Comparison of ENCODE assay signal across 1 cellular context in genomic region chr16:68084504-68085258, GRCh38.
A peak's percentile ranks its signal among the peaks of the same experiment; 100 is the strongest.
TF ChIP-seq lines count a peak whose summit lies in the region.

No MANE protein-coding gene starts in this region.

TF ChIP-seq in HepG2, 621 proteins besides CTCF, POLR2A, EP300 and RAD21 (continued from another document and continues in another):
- TF ChIP-seq, protein P1, sequence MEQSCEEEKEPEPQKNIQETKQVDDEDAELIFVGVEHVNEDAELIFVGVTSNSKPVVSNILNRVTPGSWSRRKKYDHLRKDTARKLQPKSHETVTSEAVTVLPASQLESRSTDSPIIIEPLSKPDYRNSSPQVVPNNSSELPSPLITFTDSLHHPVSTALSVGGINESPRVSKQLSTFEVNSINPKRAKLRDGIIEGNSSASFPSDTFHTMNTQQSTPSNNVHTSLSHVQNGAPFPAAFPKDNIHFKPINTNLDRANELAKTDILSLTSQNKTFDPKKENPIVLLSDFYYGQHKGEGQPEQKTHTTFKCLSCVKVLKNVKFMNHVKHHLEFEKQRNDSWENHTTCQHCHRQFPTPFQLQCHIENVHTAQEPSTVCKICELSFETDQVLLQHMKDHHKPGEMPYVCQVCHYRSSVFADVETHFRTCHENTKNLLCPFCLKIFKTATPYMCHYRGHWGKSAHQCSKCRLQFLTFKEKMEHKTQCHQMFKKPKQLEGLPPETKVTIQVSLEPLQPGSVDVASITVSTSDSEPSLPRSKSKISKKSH (CRISPR knock-in tag; IDR thresholded peaks at IDR 0.05; ENCODE audit: borderline replicate concordance) = peak; percentile 97
- TF ChIP-seq ZNF607 (CRISPR knock-in tag; IDR thresholded peaks at IDR 0.05; ENCODE audit: borderline replicate concordance) = peak; percentile 98; the same call in 1 of the 2 replicates
- peak; percentile 82; the same call in 1 of the 2 replicates for TF ChIP-seq ETV6 (CRISPR knock-in tag; conservative IDR thresholded peaks at IDR 0.05)
- peak; percentile 77 for TF ChIP-seq ZNF639 (CRISPR knock-in tag; conservative IDR thresholded peaks at IDR 0.05)
- no peak for TF ChIP-seq ATRX (CRISPR knock-in tag; IDR thresholded peaks at IDR 0.05; ENCODE audit: borderline replicate concordance)
- TF ChIP-seq DR1 (CRISPR knock-in tag; IDR thresholded peaks at IDR 0.05) = peak; percentile 74
- TF ChIP-seq, protein P2, sequence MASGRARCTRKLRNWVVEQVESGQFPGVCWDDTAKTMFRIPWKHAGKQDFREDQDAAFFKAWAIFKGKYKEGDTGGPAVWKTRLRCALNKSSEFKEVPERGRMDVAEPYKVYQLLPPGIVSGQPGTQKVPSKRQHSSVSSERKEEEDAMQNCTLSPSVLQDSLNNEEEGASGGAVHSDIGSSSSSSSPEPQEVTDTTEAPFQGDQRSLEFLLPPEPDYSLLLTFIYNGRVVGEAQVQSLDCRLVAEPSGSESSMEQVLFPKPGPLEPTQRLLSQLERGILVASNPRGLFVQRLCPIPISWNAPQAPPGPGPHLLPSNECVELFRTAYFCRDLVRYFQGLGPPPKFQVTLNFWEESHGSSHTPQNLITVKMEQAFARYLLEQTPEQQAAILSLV (CRISPR knock-in tag; IDR thresholded peaks at IDR 0.05; ENCODE audit: borderline replicate concordance) = peak; percentile 99
- TF ChIP-seq, protein P3, sequence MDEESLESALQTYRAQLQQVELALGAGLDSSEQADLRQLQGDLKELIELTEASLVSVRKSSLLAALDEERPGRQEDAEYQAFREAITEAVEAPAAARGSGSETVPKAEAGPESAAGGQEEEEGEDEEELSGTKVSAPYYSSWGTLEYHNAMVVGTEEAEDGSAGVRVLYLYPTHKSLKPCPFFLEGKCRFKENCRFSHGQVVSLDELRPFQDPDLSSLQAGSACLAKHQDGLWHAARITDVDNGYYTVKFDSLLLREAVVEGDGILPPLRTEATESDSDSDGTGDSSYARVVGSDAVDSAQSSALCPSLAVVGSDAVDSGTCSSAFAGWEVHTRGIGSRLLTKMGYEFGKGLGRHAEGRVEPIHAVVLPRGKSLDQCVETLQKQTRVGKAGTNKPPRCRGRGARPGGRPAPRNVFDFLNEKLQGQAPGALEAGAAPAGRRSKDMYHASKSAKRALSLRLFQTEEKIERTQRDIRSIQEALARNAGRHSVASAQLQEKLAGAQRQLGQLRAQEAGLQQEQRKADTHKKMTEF (CRISPR knock-in tag; IDR thresholded peaks at IDR 0.05) = peak; percentile 96
- no peak for TF ChIP-seq NFE2L2 (IDR thresholded peaks at IDR 0.05; ENCODE audit: low read length)
- peak; percentile 96; the same call in 1 of the 2 replicates for TF ChIP-seq ZSCAN12 (CRISPR knock-in tag; IDR thresholded peaks at IDR 0.05)
- peak; percentile 74; the same call in 1 of the 2 replicates for TF ChIP-seq TOPORS (CRISPR knock-in tag; IDR thresholded peaks at IDR 0.05)
- peak; percentile 98 for TF ChIP-seq CSRNP1 (CRISPR knock-in tag; IDR thresholded peaks at IDR 0.05)
- TF ChIP-seq MIXL1 (CRISPR knock-in tag; IDR thresholded peaks at IDR 0.05) = peak; percentile 85
- peak; percentile 87 for TF ChIP-seq AGO2 (optimal IDR thresholded peaks at IDR 0.05; ENCODE audit: low read depth, low read length)
- peak; percentile 93; the same call in 1 of the 2 replicates for TF ChIP-seq TOE1 (CRISPR knock-in tag; IDR thresholded peaks at IDR 0.05)
- TF ChIP-seq ZFAT (CRISPR knock-in tag; conservative IDR thresholded peaks at IDR 0.05) = no peak
- TF ChIP-seq ATF7 (IDR thresholded peaks at IDR 0.05) = no peak
- TF ChIP-seq ATF7 (CRISPR knock-in tag; IDR thresholded peaks at IDR 0.05) = no peak; the same call in 1 of the 2 replicates
- TF ChIP-seq ZNF792 (CRISPR knock-in tag; IDR thresholded peaks at IDR 0.05) = peak; percentile 98
- peak; percentile 95 for TF ChIP-seq FUBP1 (CRISPR knock-in tag; IDR thresholded peaks at IDR 0.05; ENCODE audit: borderline replicate concordance)
- TF ChIP-seq FOXO1 (CRISPR knock-in tag; IDR thresholded peaks at IDR 0.05) = peak; percentile 68
- peak; percentile 82; the same call in 1 of the 2 replicates for TF ChIP-seq MIER3 (CRISPR knock-in tag; IDR thresholded peaks at IDR 0.05; ENCODE audit: borderline replicate concordance)
- no peak for TF ChIP-seq MATR3 (CRISPR knock-in tag; IDR thresholded peaks at IDR 0.05)
- peak; percentile 94; the same call in 1 of the 2 replicates for TF ChIP-seq ZNF138 (CRISPR knock-in tag; IDR thresholded peaks at IDR 0.05; ENCODE audit: low read depth)
- peak; percentile 70 for TF ChIP-seq CREM (IDR thresholded peaks at IDR 0.05)
- TF ChIP-seq CREM (CRISPR knock-in tag; IDR thresholded peaks at IDR 0.05) = no peak
- TF ChIP-seq AGO1 (IDR thresholded peaks at IDR 0.05; ENCODE audit: low read depth, low read length, poor library complexity, severe bottlenecking) = peak; percentile 80
- no peak for TF ChIP-seq SMARCC2 (IDR thresholded peaks at IDR 0.05)
- TF ChIP-seq PAXIP1 (CRISPR knock-in tag; conservative IDR thresholded peaks at IDR 0.05) = peak; percentile 95
- TF ChIP-seq, protein P4, sequence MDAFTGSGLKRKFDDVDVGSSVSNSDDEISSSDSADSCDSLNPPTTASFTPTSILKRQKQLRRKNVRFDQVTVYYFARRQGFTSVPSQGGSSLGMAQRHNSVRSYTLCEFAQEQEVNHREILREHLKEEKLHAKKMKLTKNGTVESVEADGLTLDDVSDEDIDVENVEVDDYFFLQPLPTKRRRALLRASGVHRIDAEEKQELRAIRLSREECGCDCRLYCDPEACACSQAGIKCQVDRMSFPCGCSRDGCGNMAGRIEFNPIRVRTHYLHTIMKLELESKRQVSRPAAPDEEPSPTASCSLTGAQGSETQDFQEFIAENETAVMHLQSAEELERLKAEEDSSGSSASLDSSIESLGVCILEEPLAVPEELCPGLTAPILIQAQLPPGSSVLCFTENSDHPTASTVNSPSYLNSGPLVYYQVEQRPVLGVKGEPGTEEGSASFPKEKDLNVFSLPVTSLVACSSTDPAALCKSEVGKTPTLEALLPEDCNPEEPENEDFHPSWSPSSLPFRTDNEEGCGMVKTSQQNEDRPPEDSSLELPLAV (CRISPR knock-in tag; conservative IDR thresholded peaks at IDR 0.05; ENCODE audit: low read depth) = no peak
- peak; percentile 97 for TF ChIP-seq GFI1 (CRISPR knock-in tag; IDR thresholded peaks at IDR 0.05; ENCODE audit: borderline replicate concordance)
- peak; percentile 81; the same call in 1 of the 2 replicates for TF ChIP-seq ZBTB20 (CRISPR knock-in tag; IDR thresholded peaks at IDR 0.05; ENCODE audit: borderline replicate concordance, low read depth)
- no peak for TF ChIP-seq ARNT (IDR thresholded peaks at IDR 0.05)
- TF ChIP-seq, protein P5, sequence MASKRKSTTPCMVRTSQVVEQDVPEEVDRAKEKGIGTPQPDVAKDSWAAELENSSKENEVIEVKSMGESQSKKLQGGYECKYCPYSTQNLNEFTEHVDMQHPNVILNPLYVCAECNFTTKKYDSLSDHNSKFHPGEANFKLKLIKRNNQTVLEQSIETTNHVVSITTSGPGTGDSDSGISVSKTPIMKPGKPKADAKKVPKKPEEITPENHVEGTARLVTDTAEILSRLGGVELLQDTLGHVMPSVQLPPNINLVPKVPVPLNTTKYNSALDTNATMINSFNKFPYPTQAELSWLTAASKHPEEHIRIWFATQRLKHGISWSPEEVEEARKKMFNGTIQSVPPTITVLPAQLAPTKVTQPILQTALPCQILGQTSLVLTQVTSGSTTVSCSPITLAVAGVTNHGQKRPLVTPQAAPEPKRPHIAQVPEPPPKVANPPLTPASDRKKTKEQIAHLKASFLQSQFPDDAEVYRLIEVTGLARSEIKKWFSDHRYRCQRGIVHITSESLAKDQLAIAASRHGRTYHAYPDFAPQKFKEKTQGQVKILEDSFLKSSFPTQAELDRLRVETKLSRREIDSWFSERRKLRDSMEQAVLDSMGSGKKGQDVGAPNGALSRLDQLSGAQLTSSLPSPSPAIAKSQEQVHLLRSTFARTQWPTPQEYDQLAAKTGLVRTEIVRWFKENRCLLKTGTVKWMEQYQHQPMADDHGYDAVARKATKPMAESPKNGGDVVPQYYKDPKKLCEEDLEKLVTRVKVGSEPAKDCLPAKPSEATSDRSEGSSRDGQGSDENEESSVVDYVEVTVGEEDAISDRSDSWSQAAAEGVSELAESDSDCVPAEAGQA (IDR thresholded peaks at IDR 0.05; ENCODE audit: low read depth) = peak; percentile 72
- TF ChIP-seq, protein P5 (CRISPR knock-in tag; IDR thresholded peaks at IDR 0.05; ENCODE audit: borderline replicate concordance) = peak; percentile 95; the same call in 1 of the 2 replicates
- TF ChIP-seq KDM6A (CRISPR knock-in tag; IDR thresholded peaks at IDR 0.05; ENCODE audit: low read depth) = peak; percentile 89
- TF ChIP-seq CEBPB (IDR thresholded peaks at IDR 0.05; ENCODE audit: borderline replicate concordance, low read depth, low read length) = peak; percentile 78
- peak; percentile 99 for TF ChIP-seq ZNF430 (CRISPR knock-in tag; IDR thresholded peaks at IDR 0.05)
- TF ChIP-seq RNF2 (conservative IDR thresholded peaks at IDR 0.05; ENCODE audit: low read depth) = peak; percentile 98
- TF ChIP-seq MAF1 (CRISPR knock-in tag; IDR thresholded peaks at IDR 0.05; ENCODE audit: borderline replicate concordance) = peak; percentile 90; the same call in 1 of the 2 replicates
